In the genomic region with DNA sequence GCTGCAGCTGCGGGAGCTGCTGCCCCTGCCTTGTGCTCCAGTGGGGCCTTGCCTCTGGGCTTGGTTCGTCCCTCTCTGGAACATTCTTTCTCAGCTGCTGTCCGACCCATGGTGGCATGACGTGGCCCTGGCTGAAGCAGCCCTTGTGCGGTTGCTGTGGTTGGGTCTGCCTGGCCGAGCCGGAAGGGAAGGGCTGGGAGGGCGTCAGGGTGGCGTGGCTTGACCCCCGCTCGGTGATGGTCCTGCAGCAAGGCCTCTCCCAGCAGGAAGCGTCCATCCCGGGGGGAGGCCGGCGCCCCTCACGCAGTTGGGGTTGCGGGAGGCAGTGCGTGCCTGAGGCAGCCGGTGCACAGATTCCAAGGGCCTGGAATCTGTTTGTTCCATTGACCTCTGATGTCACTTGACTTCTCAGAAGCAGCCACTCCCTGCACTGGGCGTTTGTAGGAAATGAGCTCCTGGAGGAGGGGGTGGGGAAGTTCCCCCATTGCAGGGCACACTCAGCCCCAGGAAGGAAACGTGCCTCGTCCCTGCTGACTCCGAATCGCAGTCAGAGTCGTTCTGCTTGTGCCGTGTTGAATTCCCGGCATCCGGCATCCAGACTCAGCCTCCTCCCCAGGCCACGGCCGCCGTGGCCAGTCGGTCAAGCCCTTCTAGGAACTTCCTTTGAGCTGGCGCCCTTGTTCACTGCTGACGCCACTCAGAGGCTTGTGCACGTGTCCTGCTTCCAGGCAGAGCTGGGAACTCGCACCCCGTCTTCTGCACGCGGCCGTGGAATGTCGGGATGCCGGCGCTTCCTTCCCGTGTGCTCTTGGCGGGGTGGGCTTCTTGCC, we compare ENCODE assay signal across 6 cellular contexts. TPM values are rescaled to one million over a fixed set of nuclear protein-coding genes. Genes with fewer than 3 reads are reported as not detected.
DNase-seq lines count a peak whose midpoint lies in the region; ATAC-seq and TF ChIP-seq lines count a peak whose summit lies in the region.

No MANE protein-coding gene starts in this region.

- no peak overlapping the region for H3K4me3 ChIP-seq in HEK293 (ENCODE audit: low read depth, low read length)

- POLR2A ChIA-PET in HEK293 (lab: Yijun Ruan, JAX): no interaction called here

- H3K36me3 ChIP-seq in HEK293 (ENCODE audit: control insufficient read depth in 2 of 2, insufficient read depth in 1 of 2, low read length in 2 of 2): peaks cover 0 to 5% of the 10 kb centered on the region in 2 experiments; a peak in 1 of 3 replicates

- H3K9me3 ChIP-seq in HEK293 (ENCODE audit: control insufficient read depth, insufficient read depth, low read depth, low read length): no peaks in the 10 kb centered on the region

- no peak for TF ChIP-seq CTCF in HEK293 (tag by site-specific recombination; IDR thresholded peaks at IDR 0.05)
- TF ChIP-seq CTCF in omental fat pad (IDR thresholded peaks at IDR 0.05): no peak

- ATAC-seq in omental fat pad (ENCODE audit: low FRiP score) (peak; percentile 69), GM18511 (IDR thresholded peaks at IDR 0.05; ENCODE audit: unreplicated experiment) (no peak)

- H3K27ac ChIP-seq in HEK293 (ENCODE audit: extremely low read depth, low read depth, low read length): no peak overlapping the region
- H3K27ac ChIP-seq in caudate nucleus (ENCODE audit: low read depth, low read length): peak overlapping the region; percentile 79

- CTCF ChIA-PET in HEK293 (lab: Yijun Ruan, JAX): no interaction called here

- H3K4me1 ChIP-seq in HEK293 (ENCODE audit: control insufficient read depth, insufficient read depth, low read length): no peaks in the 10 kb centered on the region

- DNase-seq in caudate nucleus (lab: John Stamatoyannopoulos, UW) (no peak), omental fat pad (ENCODE audit: low spot score) (peak; percentile 57), NCI-H2107 treated with DMSO at 0.1 percent for 48 hours (lab: John Stamatoyannopoulos, UW; ENCODE audit: unreplicated experiment) (no peak), NCI-H345 treated with DMSO at 0.1 percent for 48 hours (lab: John Stamatoyannopoulos, UW; ENCODE audit: unreplicated experiment) (no peak)

TF ChIP-seq in HEK293, 187 proteins besides CTCF, POLR2A, EP300 and RAD21:
- TF ChIP-seq RBAK (tag by site-specific recombination; IDR thresholded peaks at IDR 0.05): no peak
- peak; percentile 58; the same call in 1 of the 2 replicates for TF ChIP-seq KLF1 (tag by site-specific recombination; IDR thresholded peaks at IDR 0.05)
TF ChIP-seq in HEK293: peak in this region for 1.

RNA-seq across cellular contexts. Expression of gene TNFRSF6B, which starts 9.7 kb away (rescaled TPM):
- total RNA-seq in omental fat pad: 10 to 100 TPM; 10.5 to 91.9 (median 12.3) TPM

RNA-seq across cellular contexts. Expression of gene ARFRP1, which starts 21.1 kb away (rescaled TPM):
- 10 to 100 TPM; 25.5 to 44.3 (median 40.9) TPM for total RNA-seq in omental fat pad

RNA-seq across cellular contexts. Expression of gene ZGPAT, which starts 21.1 kb away (rescaled TPM):
- total RNA-seq in omental fat pad: 10 to 100 TPM; 13.2 to 34.5 (median 20.6) TPM

RNA-seq across cellular contexts. Expression of gene RTEL1, which starts 28.6 kb away (rescaled TPM):
- 10 to 100 TPM; 10.2 to 34.4 (median 21.6) TPM for total RNA-seq in omental fat pad

RNA-seq across cellular contexts. Expression of gene STMN3, which starts 33.5 kb away (rescaled TPM):
- 10 to 100 TPM in 2 of 4 donors, 1 to 10 TPM in 2; 7.6 to 17.4 (median 12.0) TPM for total RNA-seq in omental fat pad
